Comparison of ENCODE assay signal across 17 cellular contexts in the genomic region with DNA sequence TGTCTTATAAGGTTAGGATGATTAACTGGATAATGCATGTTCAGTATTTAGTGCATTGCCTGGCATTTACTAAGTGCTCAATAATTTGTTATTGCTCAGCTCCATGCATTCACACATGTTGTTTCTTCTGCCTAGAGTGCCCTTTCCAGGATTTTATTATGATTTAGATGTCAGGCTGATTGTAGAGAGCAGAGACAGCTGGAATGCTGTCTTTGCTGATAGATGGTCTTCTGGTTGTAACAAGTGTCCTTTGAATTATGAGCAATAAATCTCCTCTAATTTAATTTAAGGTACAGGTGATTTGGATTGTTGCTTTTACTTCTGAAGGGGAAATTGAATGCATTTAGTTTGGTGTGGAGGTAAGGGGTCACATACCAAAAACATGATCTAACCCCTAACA.
DNase-seq lines count a peak whose midpoint lies in the region; TF ChIP-seq lines count a peak whose summit lies in the region.
"Had no signal": no experiment of that assay in that cellular context is flagged by ENCODE, and none has a peak within 500 bp of the region (broad histone marks: within the 10 kb centered on the region; RNA-seq: fewer than 3 reads in every experiment).

No MANE protein-coding gene starts in this region.

- H3K36me3 ChIP-seq in MG63 = no peaks in the 10 kb centered on the region
- H3K36me3 ChIP-seq: BLaER1, HAP-1 had no signal

- H3K36me3 Mint-ChIP-seq in glutamatergic neuron (ENCODE audit: unreplicated experiment) = no peaks in the 10 kb centered on the region
- H3K36me3 Mint-ChIP-seq in activated T-helper 2 cell treated with anti-CD3 and anti-CD28 coated beads, Interferon-gamma antibody, Interleukin-2, Interleukin-4, amounts not matched to agents 10 μg/mL and 5 μg/mL and 100 μg/mL, durations not matched to agents 14 hours and 24 hours and 36 hours (ENCODE audit: low read depth) = no peaks in the 10 kb centered on the region
- H3K36me3 Mint-ChIP-seq: CD14-positive monocyte; CD4-positive, alpha-beta memory T cell had no signal

- H3K27me3 ChIP-seq in MG63 = no peaks in the 10 kb centered on the region
- H3K27me3 ChIP-seq: BLaER1 had no signal

- peak overlapping the region; percentile 36 for H3K27ac Mint-ChIP-seq in glutamatergic neuron (ENCODE audit: unreplicated experiment)
- H3K27ac Mint-ChIP-seq in activated T-helper 2 cell treated with anti-CD3 and anti-CD28 coated beads, Interferon-gamma antibody, Interleukin-2, Interleukin-4, amounts not matched to agents 10 μg/mL and 5 μg/mL and 100 μg/mL, durations not matched to agents 14 hours and 24 hours and 36 hours = no peak overlapping the region
- H3K27ac Mint-ChIP-seq: CD14-positive monocyte; CD4-positive, alpha-beta memory T cell; HFFc6 had no signal

- DNase-seq in NCI-H82 (lab: John Stamatoyannopoulos, UW) (peak; percentile 44), NCI-H82 treated with DMSO at 0.1 percent for 48 hours (lab: John Stamatoyannopoulos, UW; ENCODE audit: unreplicated experiment) (no peak), NCI-H2227 (lab: John Stamatoyannopoulos, UW; ENCODE audit: unreplicated experiment) (peak; percentile 71), glutamatergic neuron (no peak), NCI-H2107 (lab: John Stamatoyannopoulos, UW) (no peak), MG63 (no peak)
- no peak for DNase-seq in activated T-helper 2 cell treated with anti-CD3 and anti-CD28 coated beads, Interferon-gamma antibody, Interleukin-2, Interleukin-4, amounts not matched to agents 10 μg/mL and 5 μg/mL and 100 μg/mL, durations not matched to agents 14 hours and 24 hours and 36 hours (ENCODE audit: low spot score)
- DNase-seq: 8988T; CD4-positive, alpha-beta memory T cell; DMS153; DMS79; GF-D8; GM23248; HFFc6 had no signal

- H3K9me3 Mint-ChIP-seq in glutamatergic neuron (ENCODE audit: unreplicated experiment) = peaks cover 3% of the 10 kb centered on the region
- H3K9me3 Mint-ChIP-seq in activated T-helper 2 cell treated with anti-CD3 and anti-CD28 coated beads, Interferon-gamma antibody, Interleukin-2, Interleukin-4, amounts not matched to agents 10 μg/mL and 5 μg/mL and 100 μg/mL, durations not matched to agents 14 hours and 24 hours and 36 hours = peaks cover 14% of the 10 kb centered on the region
- H3K9me3 Mint-ChIP-seq: HFFc6 had no signal

- TF ChIP-seq CTCF in glutamatergic neuron (IDR thresholded peaks at IDR 0.05; ENCODE audit: partially characterized antibody, unreplicated experiment) = no peak

- H3K4me1 Mint-ChIP-seq in glutamatergic neuron (ENCODE audit: low read depth, unreplicated experiment) = peaks cover 16% of the 10 kb centered on the region
- H3K4me1 Mint-ChIP-seq in activated T-helper 2 cell treated with anti-CD3 and anti-CD28 coated beads, Interferon-gamma antibody, Interleukin-2, Interleukin-4, amounts not matched to agents 10 μg/mL and 5 μg/mL and 100 μg/mL, durations not matched to agents 14 hours and 24 hours and 36 hours (ENCODE audit: low read depth) = no peaks in the 10 kb centered on the region
- H3K4me1 Mint-ChIP-seq: CD14-positive monocyte; CD4-positive, alpha-beta memory T cell had no signal

- H3K4me3 Mint-ChIP-seq in glutamatergic neuron (ENCODE audit: unreplicated experiment) = no peak overlapping the region
- no peak overlapping the region for H3K4me3 Mint-ChIP-seq in activated T-helper 2 cell treated with anti-CD3 and anti-CD28 coated beads, Interferon-gamma antibody, Interleukin-2, Interleukin-4, amounts not matched to agents 10 μg/mL and 5 μg/mL and 100 μg/mL, durations not matched to agents 14 hours and 24 hours and 36 hours (ENCODE audit: low read depth)
- H3K4me3 Mint-ChIP-seq: CD14-positive monocyte; CD4-positive, alpha-beta memory T cell; HFFc6 had no signal

- no peaks in the 10 kb centered on the region for H3K9me3 ChIP-seq in MG63
- H3K9me3 ChIP-seq: BLaER1, HAP-1 had no signal

- no peaks in the 10 kb centered on the region for H3K27me3 Mint-ChIP-seq in glutamatergic neuron (ENCODE audit: unreplicated experiment)
- H3K27me3 Mint-ChIP-seq in activated T-helper 2 cell treated with anti-CD3 and anti-CD28 coated beads, Interferon-gamma antibody, Interleukin-2, Interleukin-4, amounts not matched to agents 10 μg/mL and 5 μg/mL and 100 μg/mL, durations not matched to agents 14 hours and 24 hours and 36 hours (ENCODE audit: low read depth) = no peaks in the 10 kb centered on the region
- H3K27me3 Mint-ChIP-seq: CD4-positive, alpha-beta memory T cell had no signal

- intact Hi-C loops in activated T-helper 2 cell treated with anti-CD3 and anti-CD28 coated beads, Interferon-gamma antibody, Interleukin-2, Interleukin-4, amounts not matched to agents 10 μg/mL and 5 μg/mL and 100 μg/mL, durations not matched to agents 14 hours and 24 hours and 36 hours (cut with micrococcal nuclease) = no loop called here

- H3K4me3 ChIP-seq in MG63 = no peak overlapping the region
- H3K4me3 ChIP-seq: BLaER1, GM23248, HAP-1 had no signal

Comparison
In these comparisons a context has a peak if more than half of its experiments do, and no peak if none do; other contexts are left out.
1. DNase-seq: peak in NCI-H82 (single experiment) and NCI-H2227 (single experiment); none in NCI-H82 treated with DMSO at 0.1 percent for 48 hours (single experiment), glutamatergic neuron (single experiment), NCI-H2107 (single experiment), activated T-helper 2 cell treated with anti-CD3 and anti-CD28 coated beads, Interferon-gamma antibody, Interleukin-2, Interleukin-4, amounts not matched to agents 10 μg/mL and 5 μg/mL and 100 μg/mL, durations not matched to agents 14 hours and 24 hours and 36 hours (single experiment) and MG63 (single experiment).